ENCODE assay signal across 2 cellular contexts in the genomic region with DNA sequence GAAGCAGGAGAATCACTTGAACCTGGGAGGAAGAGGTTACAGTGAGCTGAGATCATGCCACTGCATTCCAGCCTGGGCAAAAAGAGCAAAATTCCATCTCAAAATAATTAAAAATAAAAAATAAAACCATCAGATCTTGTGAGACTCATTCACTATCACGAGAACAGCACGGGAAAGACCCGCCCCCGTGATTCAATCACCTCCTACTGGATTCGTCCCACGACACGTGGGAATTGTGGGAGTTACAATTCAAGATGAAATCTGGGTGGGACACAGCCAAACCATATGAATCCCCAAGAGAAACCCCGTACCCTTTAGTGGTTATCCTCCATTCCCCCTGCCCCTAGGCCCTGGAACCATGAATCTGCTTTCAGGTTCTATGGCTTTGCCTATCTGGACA.
TF ChIP-seq lines count a peak whose summit lies in the region.

No MANE protein-coding gene starts in this region.

TF ChIP-seq in HEK293, 187 proteins besides CTCF, POLR2A, EP300 and RAD21:
- peak; percentile 73 for TF ChIP-seq ZFHX2 (tag by site-specific recombination; conservative IDR thresholded peaks at IDR 0.05)
- peak; percentile 79 for TF ChIP-seq EGR2 (tag by site-specific recombination; IDR thresholded peaks at IDR 0.05; ENCODE audit: low read depth)
- no peak for TF ChIP-seq ZNF658 (tag by site-specific recombination; IDR thresholded peaks at IDR 0.05)
- TF ChIP-seq SP7 (tag by site-specific recombination; IDR thresholded peaks at IDR 0.05), result no peak

TF ChIP-seq in K562, 482 proteins besides CTCF, POLR2A, EP300 and RAD21 (continued from another document):
- TF ChIP-seq TGIF2 (CRISPR knock-in tag; IDR thresholded peaks at IDR 0.05) (no peak), CHAMP1 (IDR thresholded peaks at IDR 0.05) (no peak), SMAD3 (CRISPR knock-in tag; conservative IDR thresholded peaks at IDR 0.05) (no peak), ZNF23 (CRISPR knock-in tag; IDR thresholded peaks at IDR 0.05) (no peak)
